15 cellular contexts compared by ENCODE assay signal in genomic region chr9:12855066-12855465, GRCh38.
DNase-seq lines count a peak whose midpoint lies in the region; ATAC-seq and TF ChIP-seq lines count a peak whose summit lies in the region.
"Had no signal": no experiment of that assay in that cellular context is flagged by ENCODE, and none has a peak within 500 bp of the region (broad histone marks: within the 10 kb centered on the region; RNA-seq: fewer than 3 reads in every experiment).

No MANE protein-coding gene starts in this region.

- H3K4me3 ChIP-seq in PC-3 (ENCODE audit: low read length) (no peak overlapping the region), mammary epithelial cell (replicated peaks in 1 of 3; ENCODE audit: insufficient read depth in 1 of 3, low read depth in 2 of 3, low read length in 3 of 3) (no peak overlapping the region)
- H3K4me3 ChIP-seq: A549 had no signal

- H3K27me3 ChIP-seq in PC-3 (ENCODE audit: low read length) (no peaks in the 10 kb centered on the region), mammary epithelial cell (ENCODE audit: insufficient read depth, low read length) (no peaks in the 10 kb centered on the region), foreskin keratinocyte (no peaks in the 10 kb centered on the region)
- H3K27me3 ChIP-seq: BE2C had no signal

- DNase-seq in PC-3 (no peak), mammary epithelial cell (peak; percentile 39), foreskin keratinocyte (peak in 1 of 2 donors; percentile 33), caudate nucleus (lab: John Stamatoyannopoulos, UW) (no peak)
- DNase-seq in stimulated activated CD4-positive, alpha-beta T cell treated with anti-CD3 and anti-CD28 coated beads, Interleukin-2, amount 100 ng/mL, for 48 hours: no peak
- DNase-seq: BE2C; CD4-positive, alpha-beta memory T cell; DMS153; DMS79 treated with DMSO at 0.1 percent for 48 hours; EL; H7 had no signal

- H3K27ac ChIP-seq in PC-3 (ENCODE audit: low read length) (peak overlapping the region; percentile 100), mammary epithelial cell (ENCODE audit: insufficient read depth, low read depth, low read length) (no peak overlapping the region), foreskin keratinocyte (no peak overlapping the region), caudate nucleus (ENCODE audit: low read depth, low read length) (no peak overlapping the region)
- H3K27ac ChIP-seq: C4-2B had no signal

- no peaks in the 10 kb centered on the region for H3K9me2 ChIP-seq in PC-3 (replicated peaks; ENCODE audit: low read length)

- H3K9ac ChIP-seq in PC-3 (ENCODE audit: low read length) (peak overlapping the region; percentile 91), mammary epithelial cell (ENCODE audit: insufficient read depth, low read length) (no peak overlapping the region)

- H3F3A ChIP-seq in PC-3 (ENCODE audit: low read length, unreplicated experiment): peaks cover 11% of the 10 kb centered on the region

- WGBS in mammary epithelial cell (ENCODE audit: low coverage, missing lambda C conversion rate): 67% methylated on average over 4 of the region's 4 CpGs

- POLR2A ChIA-PET in PC-3 (lab: Charles Lee; ENCODE audit: unreplicated experiment): no interaction called here

- H3K9me3 ChIP-seq in PC-3 (ENCODE audit: low read length) (no peaks in the 10 kb centered on the region), mammary epithelial cell (replicated peaks; ENCODE audit: insufficient read depth, low read length) (no peaks in the 10 kb centered on the region)
- H3K9me3 ChIP-seq: A549, BE2C had no signal

- peaks cover 50% of the 10 kb centered on the region for H3K4me1 ChIP-seq in PC-3 (ENCODE audit: insufficient read depth, low read length)
- H3K4me1 ChIP-seq in mammary epithelial cell (ENCODE audit: insufficient read depth, low read length): peaks cover 31% of the 10 kb centered on the region
- H3K4me1 ChIP-seq in foreskin keratinocyte: peaks cover 11% of the 10 kb centered on the region

- dilution Hi-C loops in mammary epithelial cell (cut with HindIII; ENCODE audit: low sequenced_read_pairs): no loop called here

- H3K4me2 ChIP-seq in PC-3 (ENCODE audit: low read length): peak overlapping the region; percentile 60; the same call in 1 of the 2 replicates
- H3K4me2 ChIP-seq in mammary epithelial cell (ENCODE audit: insufficient read depth, low read depth, low read length): no peak overlapping the region
- H3K4me2 ChIP-seq: A549 had no signal

- TF ChIP-seq CTCF in PC-3 (conservative IDR thresholded peaks at IDR 0.05; ENCODE audit: low read depth, low read length): no peak
- no peak for TF ChIP-seq CTCF in mammary epithelial cell (conservative IDR thresholded peaks at IDR 0.05 in 1 of 2, IDR thresholded peaks at IDR 0.05 in 1 of 2; ENCODE audit: extremely low read depth in 1 of 2, insufficient read depth in 1 of 2, low read depth in 1 of 2, low read length in 2 of 2)
- no peak for TF ChIP-seq CTCF in foreskin keratinocyte (conservative IDR thresholded peaks at IDR 0.05)

- ATAC-seq in PC-3 (no peak), foreskin keratinocyte (peak; percentile 18), GM19395 (IDR thresholded peaks at IDR 0.05; ENCODE audit: unreplicated experiment) (no peak)
- ATAC-seq: A549, HepG2 had no signal

- H2AFZ ChIP-seq in PC-3 (ENCODE audit: low read length) (no peak overlapping the region), mammary epithelial cell (ENCODE audit: low read depth, low read length) (peak overlapping the region; percentile 56)

- no peaks in the 10 kb centered on the region for H4K20me1 ChIP-seq in PC-3 (ENCODE audit: low read length)
- no peaks in the 10 kb centered on the region for H4K20me1 ChIP-seq in mammary epithelial cell (ENCODE audit: insufficient read depth, low read length)

- intact Hi-C loops in PC-3 (cut with micrococcal nuclease): no loop called here
- intact Hi-C loops in mammary epithelial cell (cut with micrococcal nuclease): no loop called here

- BruUV-seq in PC-3 (replicated peaks; lab: Mats Ljungman, UMichigan): no TSS peak
- BruUV-seq in mammary epithelial cell (replicated peaks; lab: Mats Ljungman, UMichigan): no TSS peak

- in situ Hi-C loops in mammary epithelial cell (cut with MboI; ENCODE audit: low sequenced_read_pairs in 2 of 2): no loop called here

- CTCF ChIA-PET in PC-3 (lab: Charles Lee) (no interaction called here), mammary epithelial cell (lab: Charles Lee; ENCODE audit: low non-redundant PET) (no interaction called here)

- H3K36me3 ChIP-seq in PC-3 (ENCODE audit: low read depth, low read length) (no peaks in the 10 kb centered on the region), mammary epithelial cell (ENCODE audit: insufficient read depth, low read length) (no peaks in the 10 kb centered on the region)
- H3K36me3 ChIP-seq: BE2C had no signal

- no peaks in the 10 kb centered on the region for H3K79me2 ChIP-seq in PC-3 (ENCODE audit: low read length)
- H3K79me2 ChIP-seq in mammary epithelial cell (ENCODE audit: insufficient read depth, low read length): no peaks in the 10 kb centered on the region
